5 cellular contexts compared by ENCODE assay signal in genomic region chr9:128843171-128843570, GRCh38. TPM values are rescaled to one million over a fixed set of nuclear protein-coding genes. Genes with fewer than 3 reads are reported as not detected.
A peak's percentile ranks its signal among the peaks of the same experiment; 100 is the strongest.
DNase-seq lines count a peak whose midpoint lies in the region; TF ChIP-seq lines count a peak whose summit lies in the region.
"Not testable (repeated sequence)": the region's sequence is repeated elsewhere in the genome, so short reads cannot be mapped to it uniquely, and the experiment has no call there.

No MANE protein-coding gene starts in this region.

- H3K23ac ChIP-seq in trophoblast cell (ENCODE audit: low read length), result not testable (repeated sequence)

- not testable (repeated sequence) for H3K9ac ChIP-seq in trophoblast cell (ENCODE audit: low read length)

- not testable (repeated sequence) for H3K27me3 ChIP-seq in trophoblast cell (ENCODE audit: insufficient read depth, low read length)

- not testable (repeated sequence) for H3K36me3 ChIP-seq in trophoblast cell (ENCODE audit: control insufficient read depth in 1 of 2, insufficient read depth in 2 of 2, low read length in 2 of 2)

- H3K4me1 ChIP-seq in trophoblast cell (ENCODE audit: control insufficient read depth in 1 of 2, insufficient read depth in 2 of 2, low read length in 2 of 2), result peaks cover 8 to 16% of the 10 kb centered on the region in 2 experiments

- peak overlapping the region; percentile 70; the same call in 1 of the 2 replicates for H3K27ac ChIP-seq in 22Rv1
- not testable (repeated sequence) for H3K27ac ChIP-seq in trophoblast cell (ENCODE audit: low read depth, low read length)

- peaks cover 21% of the 10 kb centered on the region for H3K4me1 Mint-ChIP-seq in nephron progenitor cell

- H3K14ac ChIP-seq in trophoblast cell (ENCODE audit: low read length), result not testable (repeated sequence)

- not testable (repeated sequence) for H2BK12ac ChIP-seq in trophoblast cell (ENCODE audit: low read length)

- peak; percentile 3 for DNase-seq in GM20000 (ENCODE audit: low spot score)
- DNase-seq in HuH-7 (ENCODE audit: low spot score), result peak; percentile 4
- not testable (repeated sequence) for DNase-seq in nephron progenitor cell
- peak; percentile 94 to 95 for DNase-seq in trophoblast cell

- H4K91ac ChIP-seq in trophoblast cell (ENCODE audit: low read depth, low read length), result not testable (repeated sequence)

- H3K4me3 Mint-ChIP-seq in nephron progenitor cell, result not testable (repeated sequence)

- H2AFZ ChIP-seq in trophoblast cell (ENCODE audit: insufficient read depth, low read length, poor library complexity), result not testable (repeated sequence)

- H3K4me3 ChIP-seq in trophoblast cell (ENCODE audit: low read depth, low read length), result not testable (repeated sequence)

- H3K79me1 ChIP-seq in trophoblast cell (ENCODE audit: low read length), result not testable (repeated sequence)

- H3K27ac Mint-ChIP-seq in nephron progenitor cell, result peak overlapping the region; percentile 80

- H3K9me3 ChIP-seq in trophoblast cell (ENCODE audit: insufficient read depth, low read depth, low read length), result not testable (repeated sequence)

- not testable (repeated sequence) for H2AK5ac ChIP-seq in trophoblast cell (ENCODE audit: low read length)

- not testable (repeated sequence) for H3K27me3 Mint-ChIP-seq in nephron progenitor cell (ENCODE audit: low read depth, poor library complexity)

- TF ChIP-seq CTCF in 22Rv1 (IDR thresholded peaks at IDR 0.05); GM20000 (IDR thresholded peaks at IDR 0.05; ENCODE audit: extremely low read depth, missing control alignments); nephron progenitor cell (IDR thresholded peaks at IDR 0.05): not testable (repeated sequence)

- not testable (repeated sequence) for H4K8ac ChIP-seq in trophoblast cell (ENCODE audit: low read depth, low read length)

- not testable (repeated sequence) for H2BK5ac ChIP-seq in trophoblast cell (ENCODE audit: low read depth, low read length, poor library complexity)

- not testable (repeated sequence) for H3K4me2 ChIP-seq in trophoblast cell (ENCODE audit: low read length)

- H4K12ac ChIP-seq in trophoblast cell (ENCODE audit: low read depth, low read length), result not testable (repeated sequence)

- H3K9me3 Mint-ChIP-seq in nephron progenitor cell, result not testable (repeated sequence)

- H3K18ac ChIP-seq in trophoblast cell (ENCODE audit: low read length), result not testable (repeated sequence)

- no CpG with 5 or more reads among the region's 7 CpGs for WGBS in trophoblast cell (ENCODE audit: extremely low coverage, insufficient coverage, insufficient read length)

- not testable (repeated sequence) for H3K4ac ChIP-seq in trophoblast cell (ENCODE audit: low read depth, low read length)

- not testable (repeated sequence) for H3K79me2 ChIP-seq in trophoblast cell (ENCODE audit: control insufficient read depth, insufficient read depth, low read length, poor library complexity)

- H2BK120ac ChIP-seq in trophoblast cell (ENCODE audit: insufficient read depth, low read length, poor library complexity), result not testable (repeated sequence)

- H3K36me3 Mint-ChIP-seq in nephron progenitor cell (ENCODE audit: low read depth), result peaks cover 34% of the 10 kb centered on the region

RNA-seq across cellular contexts. Expression of gene SPOUT1, which starts 13.6 kb away (rescaled TPM):
- 12.7 and 12.8 TPM in 2 replicates for polyA plus RNA-seq in trophoblast cell (2013)

RNA-seq across cellular contexts. Expression of gene ENDOG, which starts 24.9 kb away (rescaled TPM):
- 9.7 and 10.2 TPM in 2 replicates for polyA plus RNA-seq in trophoblast cell (2013)

RNA-seq across cellular contexts. Expression of gene KYAT1, which starts 38.6 kb away (rescaled TPM):
- polyA plus RNA-seq in trophoblast cell (2013), result 3.3 and 4.0 TPM in 2 replicates

RNA-seq across cellular contexts. Expression of gene LRRC8A, which starts 38.8 kb away (rescaled TPM):
- 39.7 and 40.9 TPM in 2 replicates for polyA plus RNA-seq in trophoblast cell (2013)

RNA-seq across cellular contexts. Expression of gene TBC1D13, which starts 56.1 kb away (rescaled TPM):
- polyA plus RNA-seq in trophoblast cell (2013), result 16.0 TPM in 2 replicates
